In the genomic region with DNA sequence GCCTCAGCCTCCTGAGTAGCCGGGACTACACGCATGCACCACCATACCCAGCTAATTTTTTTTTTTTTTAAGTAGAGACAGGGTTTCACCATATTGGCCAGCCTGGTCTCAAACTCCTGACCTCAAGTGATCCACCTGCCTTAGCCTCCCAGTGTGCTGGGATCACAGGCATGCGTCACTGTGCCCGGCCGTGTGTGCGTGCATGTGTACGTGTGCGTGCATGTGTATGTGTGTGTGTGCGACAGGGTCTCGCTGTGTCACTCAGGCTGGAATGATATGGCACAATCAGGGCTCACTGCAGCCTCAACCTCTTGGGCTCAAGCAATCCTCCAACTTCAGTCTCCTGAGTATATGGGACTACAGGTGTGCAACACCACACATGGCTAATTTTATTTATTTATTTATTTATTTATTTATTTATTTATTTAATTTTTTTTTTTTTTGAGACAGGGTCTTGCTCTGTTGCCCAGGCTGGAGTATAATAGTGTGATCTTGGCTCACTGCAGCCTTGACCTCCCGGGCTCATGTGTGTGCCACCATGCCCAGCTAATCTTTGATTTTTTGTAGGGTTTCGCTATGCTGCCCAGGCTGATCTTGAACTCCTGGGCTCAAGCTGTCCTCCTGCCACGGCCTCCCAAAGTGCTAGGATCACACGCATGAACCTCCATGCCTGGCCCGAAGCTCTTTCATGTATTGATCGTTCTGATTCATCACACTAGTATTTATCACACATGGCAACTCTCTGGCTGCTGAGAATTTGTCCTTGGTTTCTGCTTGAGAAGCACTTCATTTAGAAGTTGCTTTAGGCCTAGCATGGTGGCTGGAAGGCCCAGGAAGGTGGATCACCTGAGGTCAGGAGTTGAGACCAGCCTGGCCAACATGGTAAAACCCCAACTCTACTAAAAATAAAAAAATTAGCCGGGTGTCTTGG, we compare ENCODE assay signal across 1 cellular context.
A peak's percentile ranks its signal among the peaks of the same experiment; 100 is the strongest.
TF ChIP-seq lines count a peak whose summit lies in the region.

No MANE protein-coding gene starts in this region.

TF ChIP-seq in HEK293, 187 proteins besides CTCF, POLR2A, EP300 and RAD21 (continued from another document and continues in another):
- TF ChIP-seq, protein P1, sequence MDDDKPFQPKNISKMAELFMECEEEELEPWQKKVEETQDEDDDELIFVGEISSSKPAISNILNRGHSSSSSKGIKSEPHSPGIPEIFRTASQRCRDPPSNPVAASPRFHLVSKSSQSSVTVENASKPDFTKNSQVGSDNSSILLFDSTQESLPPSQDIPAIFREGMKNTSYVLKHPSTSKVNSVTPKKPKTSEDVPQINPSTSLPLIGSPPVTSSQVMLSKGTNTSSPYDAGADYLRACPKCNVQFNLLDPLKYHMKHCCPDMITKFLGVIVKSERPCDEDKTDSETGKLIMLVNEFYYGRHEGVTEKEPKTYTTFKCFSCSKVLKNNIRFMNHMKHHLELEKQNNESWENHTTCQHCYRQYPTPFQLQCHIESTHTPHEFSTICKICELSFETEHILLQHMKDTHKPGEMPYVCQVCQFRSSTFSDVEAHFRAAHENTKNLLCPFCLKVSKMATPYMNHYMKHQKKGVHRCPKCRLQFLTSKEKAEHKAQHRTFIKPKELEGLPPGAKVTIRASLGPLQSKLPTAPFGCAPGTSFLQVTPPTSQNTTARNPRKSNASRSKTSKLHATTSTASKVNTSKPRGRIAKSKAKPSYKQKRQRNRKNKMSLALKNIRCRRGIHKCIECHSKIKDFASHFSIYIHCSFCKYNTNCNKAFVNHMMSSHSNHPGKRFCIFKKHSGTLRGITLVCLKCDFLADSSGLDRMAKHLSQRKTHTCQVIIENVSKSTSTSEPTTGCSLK (tag by site-specific recombination; IDR thresholded peaks at IDR 0.05) = no peak
- TF ChIP-seq ZNF585B (tag by site-specific recombination; IDR thresholded peaks at IDR 0.05) = no peak
- TF ChIP-seq, protein P2, sequence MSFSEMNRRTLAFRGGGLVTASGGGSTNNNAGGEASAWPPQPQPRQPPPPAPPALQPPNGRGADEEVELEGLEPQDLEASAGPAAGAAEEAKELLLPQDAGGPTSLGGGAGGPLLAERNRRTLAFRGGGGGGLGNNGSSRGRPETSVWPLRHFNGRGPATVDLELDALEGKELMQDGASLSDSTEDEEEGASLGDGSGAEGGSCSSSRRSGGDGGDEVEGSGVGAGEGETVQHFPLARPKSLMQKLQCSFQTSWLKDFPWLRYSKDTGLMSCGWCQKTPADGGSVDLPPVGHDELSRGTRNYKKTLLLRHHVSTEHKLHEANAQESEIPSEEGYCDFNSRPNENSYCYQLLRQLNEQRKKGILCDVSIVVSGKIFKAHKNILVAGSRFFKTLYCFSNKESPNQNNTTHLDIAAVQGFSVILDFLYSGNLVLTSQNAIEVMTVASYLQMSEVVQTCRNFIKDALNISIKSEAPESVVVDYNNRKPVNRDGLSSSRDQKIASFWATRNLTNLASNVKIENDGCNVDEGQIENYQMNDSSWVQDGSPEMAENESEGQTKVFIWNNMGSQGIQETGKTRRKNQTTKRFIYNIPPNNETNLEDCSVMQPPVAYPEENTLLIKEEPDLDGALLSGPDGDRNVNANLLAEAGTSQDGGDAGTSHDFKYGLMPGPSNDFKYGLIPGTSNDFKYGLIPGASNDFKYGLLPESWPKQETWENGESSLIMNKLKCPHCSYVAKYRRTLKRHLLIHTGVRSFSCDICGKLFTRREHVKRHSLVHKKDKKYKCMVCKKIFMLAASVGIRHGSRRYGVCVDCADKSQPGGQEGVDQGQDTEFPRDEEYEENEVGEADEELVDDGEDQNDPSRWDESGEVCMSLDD (tag by site-specific recombination; IDR thresholded peaks at IDR 0.05) = no peak
- no peak for TF ChIP-seq IKZF3 (tag by site-specific recombination; IDR thresholded peaks at IDR 0.05)
- TF ChIP-seq ZNF558 (tag by site-specific recombination; IDR thresholded peaks at IDR 0.05) = peak; percentile 87
- no peak for TF ChIP-seq KLF10 (tag by site-specific recombination; IDR thresholded peaks at IDR 0.05)
- no peak for TF ChIP-seq ZFP37 (tag by site-specific recombination; IDR thresholded peaks at IDR 0.05)
- no peak for TF ChIP-seq YY2 (tag by site-specific recombination; IDR thresholded peaks at IDR 0.05)
- TF ChIP-seq ZNF266 (tag by site-specific recombination; IDR thresholded peaks at IDR 0.05; ENCODE audit: low read depth) = 0 out of 2 replicates have a peak, but pooled peaks have one; percentile 44
- TF ChIP-seq ZNF76 (tag by site-specific recombination; IDR thresholded peaks at IDR 0.05; ENCODE audit: borderline replicate concordance, low read depth) = no peak
- no peak for TF ChIP-seq BCL11B (tag by site-specific recombination; IDR thresholded peaks at IDR 0.05; ENCODE audit: low read depth)
- TF ChIP-seq ZNF404 (tag by site-specific recombination; IDR thresholded peaks at IDR 0.05) = 0 out of 2 replicates have a peak, but pooled peaks have one; percentile 22
- TF ChIP-seq, protein P3, sequence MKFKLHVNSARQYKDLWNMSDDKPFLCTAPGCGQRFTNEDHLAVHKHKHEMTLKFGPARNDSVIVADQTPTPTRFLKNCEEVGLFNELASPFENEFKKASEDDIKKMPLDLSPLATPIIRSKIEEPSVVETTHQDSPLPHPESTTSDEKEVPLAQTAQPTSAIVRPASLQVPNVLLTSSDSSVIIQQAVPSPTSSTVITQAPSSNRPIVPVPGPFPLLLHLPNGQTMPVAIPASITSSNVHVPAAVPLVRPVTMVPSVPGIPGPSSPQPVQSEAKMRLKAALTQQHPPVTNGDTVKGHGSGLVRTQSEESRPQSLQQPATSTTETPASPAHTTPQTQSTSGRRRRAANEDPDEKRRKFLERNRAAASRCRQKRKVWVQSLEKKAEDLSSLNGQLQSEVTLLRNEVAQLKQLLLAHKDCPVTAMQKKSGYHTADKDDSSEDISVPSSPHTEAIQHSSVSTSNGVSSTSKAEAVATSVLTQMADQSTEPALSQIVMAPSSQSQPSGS (tag by site-specific recombination; IDR thresholded peaks at IDR 0.05; ENCODE audit: low read depth) = no peak
- no peak for TF ChIP-seq ZNF202 (tag by site-specific recombination; IDR thresholded peaks at IDR 0.05; ENCODE audit: borderline replicate concordance)
- no peak for TF ChIP-seq ZNF169 (tag by site-specific recombination; IDR thresholded peaks at IDR 0.05)
- no peak for TF ChIP-seq ZNF416 (tag by site-specific recombination; IDR thresholded peaks at IDR 0.05)
- TF ChIP-seq, protein P4, sequence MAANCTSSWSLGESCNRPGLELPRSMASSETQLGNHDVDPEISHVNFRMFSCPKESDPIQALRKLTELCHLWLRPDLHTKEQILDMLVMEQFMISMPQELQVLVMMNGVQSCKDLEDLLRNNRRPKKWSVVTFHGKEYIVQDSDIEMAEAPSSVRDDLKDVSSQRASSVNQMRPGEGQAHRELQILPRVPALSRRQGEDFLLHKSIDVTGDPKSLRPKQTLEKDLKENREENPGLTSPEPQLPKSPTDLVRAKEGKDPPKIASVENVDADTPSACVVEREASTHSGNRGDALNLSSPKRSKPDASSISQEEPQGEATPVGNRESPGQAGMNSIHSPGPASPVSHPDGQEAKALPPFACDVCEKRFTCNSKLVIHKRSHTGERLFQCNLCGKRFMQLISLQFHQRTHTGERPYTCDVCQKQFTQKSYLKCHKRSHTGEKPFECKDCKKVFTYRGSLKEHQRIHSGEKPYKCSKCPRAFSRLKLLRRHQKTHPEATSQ (tag by site-specific recombination; IDR thresholded peaks at IDR 0.05) = no peak
- TF ChIP-seq ZNF10 (tag by site-specific recombination; IDR thresholded peaks at IDR 0.05) = no peak
- TF ChIP-seq, protein P5, sequence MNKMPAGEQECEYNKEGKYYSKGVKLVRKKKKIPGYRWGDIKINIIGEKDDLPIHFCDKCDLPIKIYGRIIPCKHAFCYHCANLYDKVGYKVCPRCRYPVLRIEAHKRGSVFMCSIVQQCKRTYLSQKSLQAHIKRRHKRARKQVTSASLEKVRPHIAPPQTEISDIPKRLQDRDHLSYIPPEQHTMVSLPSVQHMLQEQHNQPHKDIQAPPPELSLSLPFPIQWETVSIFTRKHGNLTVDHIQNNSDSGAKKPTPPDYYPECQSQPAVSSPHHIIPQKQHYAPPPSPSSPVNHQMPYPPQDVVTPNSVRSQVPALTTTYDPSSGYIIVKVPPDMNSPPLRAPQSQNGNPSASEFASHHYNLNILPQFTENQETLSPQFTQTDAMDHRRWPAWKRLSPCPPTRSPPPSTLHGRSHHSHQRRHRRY (tag by site-specific recombination; IDR thresholded peaks at IDR 0.05) = no peak
- TF ChIP-seq ZNF433 (tag by site-specific recombination; IDR thresholded peaks at IDR 0.05; ENCODE audit: low read depth) = peak; percentile 91
- no peak for TF ChIP-seq ZSCAN23 (tag by site-specific recombination; IDR thresholded peaks at IDR 0.05)
- TF ChIP-seq ZBTB17 (tag by site-specific recombination; IDR thresholded peaks at IDR 0.05) = no peak
- TF ChIP-seq, protein P6, sequence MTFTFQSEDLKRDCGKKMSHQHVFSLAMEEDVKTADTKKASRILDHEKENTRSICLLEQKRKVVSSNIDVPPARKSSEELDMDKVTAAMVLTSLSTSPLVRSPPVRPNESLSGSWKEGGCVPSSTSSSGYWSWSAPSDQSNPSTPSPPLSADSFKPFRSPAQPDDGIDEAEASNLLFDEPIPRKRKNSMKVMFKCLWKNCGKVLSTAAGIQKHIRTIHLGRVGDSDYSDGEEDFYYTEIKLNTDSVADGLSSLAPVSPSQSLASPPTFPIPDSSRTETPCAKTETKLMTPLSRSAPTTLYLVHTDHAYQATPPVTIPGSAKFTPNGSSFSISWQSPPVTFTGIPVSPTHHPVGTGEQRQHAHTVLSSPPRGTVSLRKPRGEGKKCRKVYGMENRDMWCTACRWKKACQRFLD (tag by site-specific recombination; IDR thresholded peaks at IDR 0.05) = no peak
- no peak for TF ChIP-seq ZNF214 (tag by site-specific recombination; IDR thresholded peaks at IDR 0.05; ENCODE audit: borderline replicate concordance)
- peak; percentile 87 for TF ChIP-seq ZNF426 (tag by site-specific recombination; IDR thresholded peaks at IDR 0.05)
- TF ChIP-seq ZNF48 (tag by site-specific recombination; IDR thresholded peaks at IDR 0.05) = no peak
- no peak for TF ChIP-seq ZSCAN16 (tag by site-specific recombination; IDR thresholded peaks at IDR 0.05)
- TF ChIP-seq ZNF600 (tag by site-specific recombination; IDR thresholded peaks at IDR 0.05) = no peak
- no peak for TF ChIP-seq ZNF23 (tag by site-specific recombination; IDR thresholded peaks at IDR 0.05; ENCODE audit: borderline replicate concordance)
- TF ChIP-seq, protein P7, sequence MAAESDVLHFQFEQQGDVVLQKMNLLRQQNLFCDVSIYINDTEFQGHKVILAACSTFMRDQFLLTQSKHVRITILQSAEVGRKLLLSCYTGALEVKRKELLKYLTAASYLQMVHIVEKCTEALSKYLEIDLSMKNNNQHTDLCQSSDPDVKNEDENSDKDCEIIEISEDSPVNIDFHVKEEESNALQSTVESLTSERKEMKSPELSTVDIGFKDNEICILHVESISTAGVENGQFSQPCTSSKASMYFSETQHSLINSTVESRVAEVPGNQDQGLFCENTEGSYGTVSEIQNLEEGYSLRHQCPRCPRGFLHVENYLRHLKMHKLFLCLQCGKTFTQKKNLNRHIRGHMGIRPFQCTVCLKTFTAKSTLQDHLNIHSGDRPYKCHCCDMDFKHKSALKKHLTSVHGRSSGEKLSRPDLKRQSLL (tag by site-specific recombination; IDR thresholded peaks at IDR 0.05) = no peak
- TF ChIP-seq ZNF792 (tag by site-specific recombination; IDR thresholded peaks at IDR 0.05) = no peak
- no peak for TF ChIP-seq ZNF112 (tag by site-specific recombination; IDR thresholded peaks at IDR 0.05)
- TF ChIP-seq, protein P8, sequence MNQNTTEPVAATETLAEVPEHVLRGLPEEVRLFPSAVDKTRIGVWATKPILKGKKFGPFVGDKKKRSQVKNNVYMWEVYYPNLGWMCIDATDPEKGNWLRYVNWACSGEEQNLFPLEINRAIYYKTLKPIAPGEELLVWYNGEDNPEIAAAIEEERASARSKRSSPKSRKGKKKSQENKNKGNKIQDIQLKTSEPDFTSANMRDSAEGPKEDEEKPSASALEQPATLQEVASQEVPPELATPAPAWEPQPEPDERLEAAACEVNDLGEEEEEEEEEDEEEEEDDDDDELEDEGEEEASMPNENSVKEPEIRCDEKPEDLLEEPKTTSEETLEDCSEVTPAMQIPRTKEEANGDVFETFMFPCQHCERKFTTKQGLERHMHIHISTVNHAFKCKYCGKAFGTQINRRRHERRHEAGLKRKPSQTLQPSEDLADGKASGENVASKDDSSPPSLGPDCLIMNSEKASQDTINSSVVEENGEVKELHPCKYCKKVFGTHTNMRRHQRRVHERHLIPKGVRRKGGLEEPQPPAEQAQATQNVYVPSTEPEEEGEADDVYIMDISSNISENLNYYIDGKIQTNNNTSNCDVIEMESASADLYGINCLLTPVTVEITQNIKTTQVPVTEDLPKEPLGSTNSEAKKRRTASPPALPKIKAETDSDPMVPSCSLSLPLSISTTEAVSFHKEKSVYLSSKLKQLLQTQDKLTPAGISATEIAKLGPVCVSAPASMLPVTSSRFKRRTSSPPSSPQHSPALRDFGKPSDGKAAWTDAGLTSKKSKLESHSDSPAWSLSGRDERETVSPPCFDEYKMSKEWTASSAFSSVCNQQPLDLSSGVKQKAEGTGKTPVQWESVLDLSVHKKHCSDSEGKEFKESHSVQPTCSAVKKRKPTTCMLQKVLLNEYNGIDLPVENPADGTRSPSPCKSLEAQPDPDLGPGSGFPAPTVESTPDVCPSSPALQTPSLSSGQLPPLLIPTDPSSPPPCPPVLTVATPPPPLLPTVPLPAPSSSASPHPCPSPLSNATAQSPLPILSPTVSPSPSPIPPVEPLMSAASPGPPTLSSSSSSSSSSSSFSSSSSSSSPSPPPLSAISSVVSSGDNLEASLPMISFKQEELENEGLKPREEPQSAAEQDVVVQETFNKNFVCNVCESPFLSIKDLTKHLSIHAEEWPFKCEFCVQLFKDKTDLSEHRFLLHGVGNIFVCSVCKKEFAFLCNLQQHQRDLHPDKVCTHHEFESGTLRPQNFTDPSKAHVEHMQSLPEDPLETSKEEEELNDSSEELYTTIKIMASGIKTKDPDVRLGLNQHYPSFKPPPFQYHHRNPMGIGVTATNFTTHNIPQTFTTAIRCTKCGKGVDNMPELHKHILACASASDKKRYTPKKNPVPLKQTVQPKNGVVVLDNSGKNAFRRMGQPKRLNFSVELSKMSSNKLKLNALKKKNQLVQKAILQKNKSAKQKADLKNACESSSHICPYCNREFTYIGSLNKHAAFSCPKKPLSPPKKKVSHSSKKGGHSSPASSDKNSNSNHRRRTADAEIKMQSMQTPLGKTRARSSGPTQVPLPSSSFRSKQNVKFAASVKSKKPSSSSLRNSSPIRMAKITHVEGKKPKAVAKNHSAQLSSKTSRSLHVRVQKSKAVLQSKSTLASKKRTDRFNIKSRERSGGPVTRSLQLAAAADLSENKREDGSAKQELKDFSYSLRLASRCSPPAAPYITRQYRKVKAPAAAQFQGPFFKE (tag by site-specific recombination; IDR thresholded peaks at IDR 0.05; ENCODE audit: borderline replicate concordance) = no peak
- TF ChIP-seq SP2 (tag by site-specific recombination; IDR thresholded peaks at IDR 0.05) = no peak
